In the genomic region with DNA sequence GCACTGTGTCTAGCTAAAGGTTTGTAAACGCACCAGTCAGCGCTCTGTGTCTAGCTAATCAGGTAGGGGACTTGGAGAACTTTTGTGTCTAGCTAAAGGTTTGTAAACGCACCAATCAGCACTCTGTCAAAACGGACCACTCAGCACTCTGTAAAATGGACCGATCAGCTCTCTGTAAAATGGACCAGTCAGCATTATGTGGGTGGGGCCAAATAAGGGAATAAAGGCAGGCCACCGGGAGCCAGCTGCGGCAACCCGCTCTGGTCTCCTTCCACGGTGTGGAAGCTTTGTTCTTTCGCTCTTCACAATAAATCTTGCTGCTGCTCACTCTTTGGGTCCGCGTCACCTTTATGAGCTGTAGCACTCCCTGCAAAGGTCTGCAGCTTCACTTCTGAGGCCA, we compare ENCODE assay signal across 7 cellular contexts.
A peak's percentile ranks its signal among the peaks of the same experiment; 100 is the strongest.
DNase-seq lines count a peak whose midpoint lies in the region; TF ChIP-seq lines count a peak whose summit lies in the region.
"Not testable (repeated sequence)": the region's sequence is repeated elsewhere in the genome, so short reads cannot be mapped to it uniquely, and the experiment has no call there.

No MANE protein-coding gene starts in this region.

- not testable (repeated sequence) for H3K27ac Mint-ChIP-seq in mesothelial cell of epicardium

- peak overlapping the region; percentile 93 for H2AFZ ChIP-seq in parathyroid adenoma

- H3K36me3 ChIP-seq in HUES48 (ENCODE audit: control insufficient read depth, insufficient read depth, low read length); NT2/D1 (ENCODE audit: insufficient read depth, insufficient read length, low read length); esophagus muscularis mucosa; iPS-15b (ENCODE audit: control insufficient read depth, insufficient read depth, low read length); parathyroid adenoma (ENCODE audit: control insufficient read depth, insufficient read depth, low read length): not testable (repeated sequence)

- H3K4me3 Mint-ChIP-seq in mesothelial cell of epicardium = peak overlapping the region; percentile 42

- H3K4me1 ChIP-seq in HUES48 (ENCODE audit: control insufficient read depth, insufficient read depth, low read length); NT2/D1 (ENCODE audit: insufficient read depth, insufficient read length); esophagus muscularis mucosa; iPS-15b (ENCODE audit: control insufficient read depth, insufficient read depth, low read length); parathyroid adenoma: not testable (repeated sequence)

- H3K9me3 ChIP-seq in HUES48 (ENCODE audit: control insufficient read depth, insufficient read depth, low read length); NT2/D1 (ENCODE audit: insufficient read depth, low read length); esophagus muscularis mucosa; iPS-15b (ENCODE audit: control insufficient read depth, insufficient read depth, low read length); parathyroid adenoma (ENCODE audit: control insufficient read depth, low read length): not testable (repeated sequence)

- peaks cover 84% of the 10 kb centered on the region for H3K27me3 Mint-ChIP-seq in mesothelial cell of epicardium (ENCODE audit: low read depth)

- not testable (repeated sequence) for DNase-seq in NT2/D1 (ENCODE audit: low read depth, low spot score); coronary artery (ENCODE audit: low spot score); esophagus muscularis mucosa (ENCODE audit: extremely low spot score); mesothelial cell of epicardium (ENCODE audit: low spot score in 2 of 2, unreplicated experiment in 2 of 2)

- H3K36me3 Mint-ChIP-seq in mesothelial cell of epicardium = not testable (repeated sequence)

- not testable (repeated sequence) for H3K9ac ChIP-seq in HUES48 (ENCODE audit: low read depth, low read length); NT2/D1 (ENCODE audit: insufficient read length, low read depth); iPS-15b (ENCODE audit: low read depth, low read length); parathyroid adenoma

- TF ChIP-seq POLR2A in esophagus muscularis mucosa (IDR thresholded peaks at IDR 0.05; ENCODE audit: low read depth) = not testable (repeated sequence)

- H3K4me3 ChIP-seq in HUES48 (ENCODE audit: low read depth, low read length) (peak overlapping the region; percentile 66), NT2/D1 (ENCODE audit: insufficient read length, low read depth) (peak overlapping the region; percentile 56), coronary artery (peak overlapping the region; percentile 48), esophagus muscularis mucosa (peak overlapping the region in 3 of 4 donors; percentile 31 to 49 (median 40)), iPS-15b (ENCODE audit: low read depth, low read length) (peak overlapping the region; percentile 74), parathyroid adenoma (ENCODE audit: low read depth, low read length) (peak overlapping the region; percentile 41)

- H3K4me1 Mint-ChIP-seq in mesothelial cell of epicardium = not testable (repeated sequence)

- H3K27ac ChIP-seq in HUES48 (ENCODE audit: low read depth, low read length); coronary artery; esophagus muscularis mucosa (replicated peaks in 1 of 4): not testable (repeated sequence)
- peak overlapping the region; percentile 64 for H3K27ac ChIP-seq in parathyroid adenoma

- peak overlapping the region; percentile 62 for H3K4me2 ChIP-seq in parathyroid adenoma (ENCODE audit: low read length)

- not testable (repeated sequence) for TF ChIP-seq EP300 in esophagus muscularis mucosa (IDR thresholded peaks at IDR 0.05)

- H3K27me3 ChIP-seq in HUES48 (ENCODE audit: control insufficient read depth, insufficient read depth, low read length) (peaks cover 37% of the 10 kb centered on the region), NT2/D1 (ENCODE audit: insufficient read depth, insufficient read length) (peaks cover 44% of the 10 kb centered on the region), esophagus muscularis mucosa (peaks cover 0 to 67% (median 0%) of the 10 kb centered on the region in 4 donors), iPS-15b (ENCODE audit: control insufficient read depth, insufficient read depth, low read length) (peaks cover 40% of the 10 kb centered on the region)
- H3K27me3 ChIP-seq in parathyroid adenoma (ENCODE audit: control insufficient read depth, insufficient read depth, low read length) = not testable (repeated sequence)

- H3K9me3 Mint-ChIP-seq in mesothelial cell of epicardium = peaks cover 13% of the 10 kb centered on the region

- TF ChIP-seq CTCF in coronary artery (IDR thresholded peaks at IDR 0.05); esophagus muscularis mucosa (IDR thresholded peaks at IDR 0.05); mesothelial cell of epicardium (IDR thresholded peaks at IDR 0.05; ENCODE audit: unreplicated experiment); parathyroid adenoma (IDR thresholded peaks at IDR 0.05): not testable (repeated sequence)

- intact Hi-C loops in esophagus muscularis mucosa (cut with DNase I) = not testable (repeated sequence)

- 81% methylated on average over 7 of the region's 12 CpGs for WGBS in esophagus muscularis mucosa

- not testable (repeated sequence) for H3K79me2 ChIP-seq in parathyroid adenoma
